In the genomic region with DNA sequence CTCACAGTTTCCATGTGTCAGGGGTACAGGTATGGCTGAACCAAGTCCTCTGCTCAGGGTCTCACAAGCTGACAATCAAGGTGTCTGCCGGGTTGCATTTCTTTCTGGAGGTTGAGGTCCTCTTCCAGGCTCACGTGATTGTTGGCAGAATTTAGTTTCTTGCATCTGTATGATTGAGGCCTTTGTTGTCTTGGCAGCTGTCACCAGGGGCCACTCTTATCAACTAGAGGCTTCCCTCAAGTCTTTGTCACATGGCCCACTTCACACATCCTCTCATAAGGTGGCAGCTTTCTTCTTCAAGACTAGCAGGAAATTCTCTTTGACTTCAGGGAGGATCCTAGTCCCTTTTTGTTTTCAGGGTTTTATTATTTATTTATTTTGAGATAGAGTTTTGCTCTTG, we compare ENCODE assay signal across 14 cellular contexts. TPM values are rescaled to one million over a fixed set of nuclear protein-coding genes. Genes with fewer than 3 reads are reported as not detected.
DNase-seq lines count a peak whose midpoint lies in the region; ATAC-seq and TF ChIP-seq lines count a peak whose summit lies in the region.
"Had no signal": no experiment of that assay in that cellular context is flagged by ENCODE, and none has a peak within 500 bp of the region (broad histone marks: within the 10 kb centered on the region; RNA-seq: fewer than 3 reads in every experiment).

No MANE protein-coding gene starts in this region.

- no peak overlapping the region for H2BK15ac ChIP-seq in H9 (ENCODE audit: low read depth, low read length)

- no peaks in the 10 kb centered on the region for H3K36me3 Mint-ChIP-seq in activated CD4-positive, alpha-beta T cell treated with anti-CD3 and anti-CD28 coated beads, Interleukin-2, amount 10 ng/mL, durations not matched to agents 7 days and 5 days (ENCODE audit: low read depth)
- H3K36me3 Mint-ChIP-seq in immature natural killer cell, result peaks cover 0 to 3% (median 0%) of the 10 kb centered on the region in 3 donors
- H3K36me3 Mint-ChIP-seq in H9 (ENCODE audit: insufficient read depth in 1 of 3, low read depth in 3 of 3), result no peaks in the 10 kb centered on the region

- H3K4me1 ChIP-seq in Loucy (ENCODE audit: insufficient read depth, low read length, poor library complexity, severe bottlenecking) (peaks cover 55% of the 10 kb centered on the region), H9 (ENCODE audit: insufficient read depth, low read length) (peaks cover 5% of the 10 kb centered on the region; the same call in 1 of the 2 replicates)

- H3K23me2 ChIP-seq in H9 (ENCODE audit: insufficient read length, low read depth, low read length, poor library complexity, severe bottlenecking), result no peaks in the 10 kb centered on the region

- no peak overlapping the region for H2BK5ac ChIP-seq in H9 (ENCODE audit: insufficient read length, low read length)

- H4K91ac ChIP-seq in H9 (ENCODE audit: insufficient read length, low read depth, low read length), result no peak overlapping the region

- H3K4me3 Mint-ChIP-seq in activated CD4-positive, alpha-beta T cell treated with anti-CD3 and anti-CD28 coated beads, Interleukin-2, amount 10 ng/mL, durations not matched to agents 7 days and 5 days, result no peak overlapping the region
- peak overlapping the region; percentile 5 to 70 (median 49) for H3K4me3 Mint-ChIP-seq in immature natural killer cell
- no peak overlapping the region for H3K4me3 Mint-ChIP-seq in H9
- no peak overlapping the region for H3K4me3 Mint-ChIP-seq in stimulated activated naive CD8-positive, alpha-beta T cell treated with anti-CD3 and anti-CD28 coated beads, Interleukin-15, amount 100 ng/mL, for 72 hours

- H3K23ac ChIP-seq in H9 (ENCODE audit: insufficient read length, low read depth, low read length), result no peak overlapping the region

- no peaks in the 10 kb centered on the region for H3K36me3 ChIP-seq in Loucy (ENCODE audit: insufficient read depth, low read length)
- H3K36me3 ChIP-seq: right lobe of liver, upper lobe of left lung, WERI-Rb-1 had no signal

- H2BK120ac ChIP-seq in H9 (ENCODE audit: low read depth, low read length, poor library complexity, severe bottlenecking), result no peak overlapping the region

- H3K56ac ChIP-seq in H9 (ENCODE audit: insufficient read length, low read depth, low read length), result no peak overlapping the region

- H4K20me1 ChIP-seq in Loucy (ENCODE audit: insufficient read depth, low read length, poor library complexity, severe bottlenecking), result no peaks in the 10 kb centered on the region
- no peaks in the 10 kb centered on the region for H4K20me1 ChIP-seq in H9 (ENCODE audit: control insufficient read depth, insufficient read depth, insufficient read length)

- no peak overlapping the region for H4K5ac ChIP-seq in H9 (ENCODE audit: insufficient read length, low read depth, low read length)

- H3K4ac ChIP-seq in H9 (ENCODE audit: low read depth, low read length), result no peak overlapping the region

- no peak overlapping the region for H4K8ac ChIP-seq in H9 (replicated peaks; ENCODE audit: insufficient read length, low read depth, low read length)

- 0 out of 2 replicates have a peak, but pooled peaks cover 2% of the 10 kb centered on the region for H3F3A ChIP-seq in Loucy (ENCODE audit: low read depth)

- H3K27ac ChIP-seq in H9 (ENCODE audit: insufficient read length, low read depth, low read length), result no peak overlapping the region
- H3K27ac ChIP-seq: right lobe of liver, WERI-Rb-1 had no signal

- H3K79me2 ChIP-seq in Loucy (ENCODE audit: insufficient read depth, low read length) (no peaks in the 10 kb centered on the region), H9 (ENCODE audit: insufficient read depth, low read length) (no peaks in the 10 kb centered on the region)

- CTCF ChIA-PET in activated CD4-positive, alpha-beta T cell treated with anti-CD3 and anti-CD28 coated beads, Interleukin-2, amount 10 ng/mL, durations not matched to agents 7 days and 5 days (lab: Charles Lee), result interaction anchor here (0.5 to 1.6 kb wide), 6 partner anchors 8 to 75 kb away, joined by 3 to 4 read pairs (median 4); no protein-coding TSS in a partner anchor

- H3K18ac ChIP-seq in H9 (ENCODE audit: insufficient read length, low read depth, low read length), result no peak overlapping the region

- H3K9me2 ChIP-seq in Loucy (replicated peaks; ENCODE audit: low read depth, low read length), result no peaks in the 10 kb centered on the region

- H3K9ac ChIP-seq in Loucy (ENCODE audit: low read depth, low read length, poor library complexity, severe bottlenecking) (no peak overlapping the region), H9 (ENCODE audit: extremely low read depth, insufficient read length, low read length) (no peak overlapping the region)

- H2AFZ ChIP-seq in Loucy (ENCODE audit: low read length) (peak overlapping the region; percentile 34; the same call in 1 of the 2 replicates), H9 (ENCODE audit: low read length) (no peak overlapping the region)

- no peak overlapping the region for H3K14ac ChIP-seq in H9 (ENCODE audit: insufficient read depth, low read length)

- H3K27me3 ChIP-seq in Loucy (ENCODE audit: insufficient read depth, low read length, poor library complexity, severe bottlenecking) (no peaks in the 10 kb centered on the region), H9 (ENCODE audit: insufficient read depth, low read length) (no peaks in the 10 kb centered on the region)
- H3K27me3 ChIP-seq: right lobe of liver, upper lobe of left lung had no signal

- H2AK5ac ChIP-seq in H9 (ENCODE audit: insufficient read length, low read length), result no peak overlapping the region

- H3K27ac Mint-ChIP-seq in activated CD4-positive, alpha-beta T cell treated with anti-CD3 and anti-CD28 coated beads, Interleukin-2, amount 10 ng/mL, durations not matched to agents 7 days and 5 days, result no peak overlapping the region
- H3K27ac Mint-ChIP-seq in immature natural killer cell, result peak overlapping the region; percentile 89 to 96 (median 92)
- H3K27ac Mint-ChIP-seq in H9, result no peak overlapping the region
- H3K27ac Mint-ChIP-seq in stimulated activated naive CD8-positive, alpha-beta T cell treated with anti-CD3 and anti-CD28 coated beads, Interleukin-15, amount 100 ng/mL, for 72 hours, result no peak overlapping the region

- H3K4me2 ChIP-seq in Loucy (ENCODE audit: low read depth, low read length, poor library complexity, severe bottlenecking) (peak overlapping the region; percentile 27), H9 (ENCODE audit: insufficient read depth, insufficient read length, low read length) (no peak overlapping the region)

- no peaks in the 10 kb centered on the region for H3K9me3 Mint-ChIP-seq in activated CD4-positive, alpha-beta T cell treated with anti-CD3 and anti-CD28 coated beads, Interleukin-2, amount 10 ng/mL, durations not matched to agents 7 days and 5 days
- H3K9me3 Mint-ChIP-seq in immature natural killer cell, result no peaks in the 10 kb centered on the region
- no peaks in the 10 kb centered on the region for H3K9me3 Mint-ChIP-seq in H9
- no peaks in the 10 kb centered on the region for H3K9me3 Mint-ChIP-seq in stimulated activated naive CD8-positive, alpha-beta T cell treated with anti-CD3 and anti-CD28 coated beads, Interleukin-15, amount 100 ng/mL, for 72 hours

- H2BK20ac ChIP-seq in H9 (ENCODE audit: low read depth, low read length, poor library complexity, severe bottlenecking), result no peak overlapping the region

- peaks cover 58% of the 10 kb centered on the region for H3K4me1 Mint-ChIP-seq in activated CD4-positive, alpha-beta T cell treated with anti-CD3 and anti-CD28 coated beads, Interleukin-2, amount 10 ng/mL, durations not matched to agents 7 days and 5 days
- peaks cover 64 to 72% of the 10 kb centered on the region in 2 donors for H3K4me1 Mint-ChIP-seq in immature natural killer cell
- H3K4me1 Mint-ChIP-seq in H9, result peaks cover 25 to 34% of the 10 kb centered on the region in 2 experiments
- peaks cover 52% of the 10 kb centered on the region for H3K4me1 Mint-ChIP-seq in stimulated activated naive CD8-positive, alpha-beta T cell treated with anti-CD3 and anti-CD28 coated beads, Interleukin-15, amount 100 ng/mL, for 72 hours

- DNase-seq in activated CD8-positive, alpha-beta memory T cell treated with anti-CD3 and anti-CD28 coated beads, Interleukin-2, amount 50 U/mL, for 1 hour (ENCODE audit: extremely low read depth), result peak; percentile 39
- no peak for DNase-seq in activated CD8-positive, alpha-beta memory T cell treated with anti-CD3 and anti-CD28 coated beads, Interleukin-2, amount 50 U/mL, for 48 hours
- peak; percentile 63 for DNase-seq in activated CD4-positive, alpha-beta T cell treated with anti-CD3 and anti-CD28 coated beads, Interleukin-2, amount 10 ng/mL, durations not matched to agents 7 days and 5 days
- DNase-seq in immature natural killer cell (peak; percentile 76 to 80 (median 78)), H9 (no peak), nucleus accumbens (lab: John Stamatoyannopoulos, UW) (no peak)
- DNase-seq in stimulated activated naive CD8-positive, alpha-beta T cell treated with anti-CD3 and anti-CD28 coated beads, Interleukin-15, amount 100 ng/mL, for 72 hours, result no peak
- DNase-seq: ACHN, NCI-H1092 treated with DMSO at 0.1 percent for 48 hours, NCI-H446, right lobe of liver, WERI-Rb-1 had no signal

- WGBS in H9 (ENCODE audit: extremely low coverage, insufficient read length, low lambda C conversion rate), result no CpG with 5 or more reads among the region's 2 CpGs

- H3K79me1 ChIP-seq in H9 (ENCODE audit: insufficient read depth, low read depth, low read length, poor library complexity, severe bottlenecking), result no peaks in the 10 kb centered on the region

- TF ChIP-seq CTCF in Loucy (conservative IDR thresholded peaks at IDR 0.05; ENCODE audit: low read length) (peak; percentile 43), H9 (conservative IDR thresholded peaks at IDR 0.05) (no peak)

- POLR2A ChIA-PET in activated CD4-positive, alpha-beta T cell treated with anti-CD3 and anti-CD28 coated beads, Interleukin-2, amount 10 ng/mL, durations not matched to agents 7 days and 5 days (lab: Charles Lee), result interaction anchor here (0.5 to 0.6 kb wide), 2 partner anchors 13 to 26 kb away, joined by 3 to 4 read pairs; no protein-coding TSS in a partner anchor

- H3K4me3 ChIP-seq in Loucy (ENCODE audit: low read length, poor library complexity, severe bottlenecking), result no peak overlapping the region
- H3K4me3 ChIP-seq: right lobe of liver, upper lobe of left lung had no signal

- H2BK12ac ChIP-seq in H9 (ENCODE audit: insufficient read length, low read depth, low read length), result no peak overlapping the region

- peaks cover 10% of the 10 kb centered on the region for H3K27me3 Mint-ChIP-seq in activated CD4-positive, alpha-beta T cell treated with anti-CD3 and anti-CD28 coated beads, Interleukin-2, amount 10 ng/mL, durations not matched to agents 7 days and 5 days
- peaks cover 0 to 5% (median 2%) of the 10 kb centered on the region in 3 donors for H3K27me3 Mint-ChIP-seq in immature natural killer cell (ENCODE audit: low read depth in 3 of 3)
- no peaks in the 10 kb centered on the region for H3K27me3 Mint-ChIP-seq in H9 (ENCODE audit: low read depth)
- H3K27me3 Mint-ChIP-seq in stimulated activated naive CD8-positive, alpha-beta T cell treated with anti-CD3 and anti-CD28 coated beads, Interleukin-15, amount 100 ng/mL, for 72 hours, result peaks cover 19% of the 10 kb centered on the region

- no peaks in the 10 kb centered on the region for H3K9me3 ChIP-seq in Loucy (ENCODE audit: insufficient read depth, low read depth, low read length)
- H3K9me3 ChIP-seq in H9 (ENCODE audit: control insufficient read depth, low read depth, low read length), result no peaks in the 10 kb centered on the region
- H3K9me3 ChIP-seq: right lobe of liver, upper lobe of left lung had no signal

- H3T11ph ChIP-seq in H9 (ENCODE audit: low read length), result no peak overlapping the region

- no peak for ATAC-seq in stimulated activated naive CD8-positive, alpha-beta T cell treated with anti-CD3 and anti-CD28 coated beads, Interleukin-15, amount 100 ng/mL, for 72 hours
- ATAC-seq: right lobe of liver had no signal

RNA-seq across cellular contexts. Expression of gene FOS, which starts 46.0 kb away (rescaled TPM):
- total RNA-seq in activated CD4-positive, alpha-beta T cell treated with anti-CD3 and anti-CD28 coated beads, Interleukin-2, amount 10 ng/mL, durations not matched to agents 7 days and 5 days, result 10 to 100 TPM; 28.0 to 35.7 TPM
- polyA plus RNA-seq in immature natural killer cell, result 100 to 1,000 TPM; 525 to 765 (median 608) TPM
- total RNA-seq in H9 (2021), result 28.1 and 33.9 TPM in 2 replicates

RNA-seq across cellular contexts. Expression of gene TMED10, which starts 56.2 kb away (rescaled TPM):
- total RNA-seq in activated CD4-positive, alpha-beta T cell treated with anti-CD3 and anti-CD28 coated beads, Interleukin-2, amount 10 ng/mL, durations not matched to agents 7 days and 5 days, result 100 to 1,000 TPM; 175 to 213 TPM
- polyA plus RNA-seq in immature natural killer cell, result 100 to 1,000 TPM; 379 to 442 (median 439) TPM
- 176 and 180 TPM in 2 replicates for total RNA-seq in H9 (2021)

Comparison
In these comparisons a context has a peak if more than half of its experiments do, and no peak if none do; other contexts are left out.
1. DNase-seq: peak in activated CD8-positive, alpha-beta memory T cell treated with anti-CD3 and anti-CD28 coated beads, Interleukin-2, amount 50 U/mL, for 1 hour (single experiment), activated CD4-positive, alpha-beta T cell treated with anti-CD3 and anti-CD28 coated beads, Interleukin-2, amount 10 ng/mL, durations not matched to agents 7 days and 5 days (single experiment) and immature natural killer cell (3 of 3); none in activated CD8-positive, alpha-beta memory T cell treated with anti-CD3 and anti-CD28 coated beads, Interleukin-2, amount 50 U/mL, for 48 hours (single experiment), H9 (single experiment), nucleus accumbens (0 of 56) and stimulated activated naive CD8-positive, alpha-beta T cell treated with anti-CD3 and anti-CD28 coated beads, Interleukin-15, amount 100 ng/mL, for 72 hours (0 of 2).
2. H3K27ac Mint-ChIP-seq: peak in immature natural killer cell (6 of 6); none in activated CD4-positive, alpha-beta T cell treated with anti-CD3 and anti-CD28 coated beads, Interleukin-2, amount 10 ng/mL, durations not matched to agents 7 days and 5 days (single experiment), H9 (0 of 3) and stimulated activated naive CD8-positive, alpha-beta T cell treated with anti-CD3 and anti-CD28 coated beads, Interleukin-15, amount 100 ng/mL, for 72 hours (0 of 2).
3. H3K4me3 Mint-ChIP-seq: peak in immature natural killer cell (5 of 5); none in activated CD4-positive, alpha-beta T cell treated with anti-CD3 and anti-CD28 coated beads, Interleukin-2, amount 10 ng/mL, durations not matched to agents 7 days and 5 days (single experiment), H9 (0 of 2) and stimulated activated naive CD8-positive, alpha-beta T cell treated with anti-CD3 and anti-CD28 coated beads, Interleukin-15, amount 100 ng/mL, for 72 hours (0 of 2).